Comparison of ENCODE assay signal across 30 cellular contexts in the genomic region with DNA sequence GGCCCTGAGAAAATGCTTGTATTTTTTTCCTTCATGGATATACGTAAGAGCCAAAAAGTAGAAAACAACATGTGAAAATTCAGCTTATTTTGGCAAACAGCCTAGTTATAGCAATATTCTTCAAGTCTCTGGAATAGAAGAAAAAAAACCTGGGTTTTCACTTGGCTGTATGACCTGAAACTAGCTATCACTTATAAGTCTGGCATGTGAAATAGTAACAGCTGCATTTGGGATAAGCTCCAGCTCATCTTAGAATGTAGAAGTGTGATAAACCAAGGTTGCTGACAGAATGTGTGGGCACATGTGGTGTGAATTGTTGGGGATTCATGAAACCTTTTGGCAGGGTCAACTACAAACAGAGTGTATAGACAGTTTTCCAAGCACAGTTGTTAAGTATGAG.
DNase-seq lines count a peak whose midpoint lies in the region; ATAC-seq, FAIRE-seq and TF ChIP-seq lines count a peak whose summit lies in the region.
"Had no signal": no experiment of that assay in that cellular context is flagged by ENCODE, and none has a peak within 500 bp of the region (broad histone marks: within the 10 kb centered on the region; RNA-seq: fewer than 3 reads in every experiment).

No MANE protein-coding gene starts in this region.

- peak overlapping the region; percentile 12 for H3K23ac ChIP-seq in H1 (ENCODE audit: insufficient read length)

- H3K36me3 ChIP-seq in left ventricle myocardium inferior (no peaks in the 10 kb centered on the region), H1 (ENCODE audit: control insufficient read depth in 2 of 4, insufficient read depth in 4 of 4, low read length in 3 of 4) (no peaks in the 10 kb centered on the region), tibial nerve (no peaks in the 10 kb centered on the region)
- H3K36me3 ChIP-seq: thyroid gland had no signal

- no peaks in the 10 kb centered on the region for H3K79me1 ChIP-seq in H1 (ENCODE audit: low read depth, low read length)

- H3K27ac ChIP-seq in left ventricle myocardium inferior (replicated peaks) (no peak overlapping the region), H1 (ENCODE audit: low read depth, low read length) (no peak overlapping the region), tibial nerve (peak overlapping the region in 3 of 4 donors; percentile 1 to 73 (median 30))
- H3K27ac ChIP-seq: psoas muscle, thyroid gland had no signal

- H2BK12ac ChIP-seq in H1 (ENCODE audit: low read depth, low read length), result no peak overlapping the region

- no peaks in the 10 kb centered on the region; the same call in 1 of the 2 replicates for H3K23me2 ChIP-seq in H1 (ENCODE audit: low read depth, low read length)

- H3K4me2 ChIP-seq in H1 (ENCODE audit: insufficient read depth in 1 of 2, low read depth in 2 of 2, low read length in 2 of 2), result no peak overlapping the region
- H3K4me2 ChIP-seq: SK-N-SH had no signal

- H3K18ac ChIP-seq in H1 (ENCODE audit: extremely low read depth, low read length), result no peak overlapping the region

- no peaks in the 10 kb centered on the region for H3K9me3 ChIP-seq in left ventricle myocardium inferior (replicated peaks)
- H3K9me3 ChIP-seq in H1 (ENCODE audit: insufficient read depth in 2 of 2, low read depth in 1 of 2, low read length in 1 of 2), result no peaks in the 10 kb centered on the region
- H3K9me3 ChIP-seq in tibial nerve, result no peaks in the 10 kb centered on the region
- H3K9me3 ChIP-seq: psoas muscle, SK-N-SH, thyroid gland had no signal

- H2BK120ac ChIP-seq in H1 (replicated peaks; ENCODE audit: low read depth, low read length), result no peak overlapping the region

- no peak overlapping the region for H3K4ac ChIP-seq in H1 (replicated peaks; ENCODE audit: insufficient read length, low read depth, low read length)

- no peak overlapping the region for H3K14ac ChIP-seq in H1 (ENCODE audit: insufficient read length)

- H3K27me3 ChIP-seq in left ventricle myocardium inferior (ENCODE audit: low read depth), result peaks cover 6% of the 10 kb centered on the region
- peaks cover 0 to 1% (median 0%) of the 10 kb centered on the region in 4 experiments; a peak in 1 of 7 replicates for H3K27me3 ChIP-seq in H1 (replicated peaks in 1 of 4; ENCODE audit: control insufficient read depth in 3 of 4, extremely low read depth in 1 of 4, insufficient read depth in 3 of 4, low read length in 3 of 4)
- no peaks in the 10 kb centered on the region for H3K27me3 ChIP-seq in tibial nerve
- H3K27me3 ChIP-seq: thyroid gland had no signal

- no peak for FAIRE-seq in H1 (lab: Jason Lieb, UNC)
- FAIRE-seq: endometrium, frontal cortex had no signal

- CTCF ChIA-PET in H1 (lab: Charles Lee; ENCODE audit: partially characterized antibody), result interaction anchor here (0.7 to 1.0 kb wide), 2 partner anchors 30 to 51 kb away, joined by 3 to 7 read pairs; no protein-coding TSS in a partner anchor

- H2AK5ac ChIP-seq in H1 (ENCODE audit: low read depth, low read length), result no peak overlapping the region

- no peak overlapping the region for H2BK15ac ChIP-seq in H1 (ENCODE audit: low read length)

- intact Hi-C loops in Right ventricle myocardium superior (cut with DNase I) (no loop called here), left ventricle myocardium inferior (cut with micrococcal nuclease) (no loop called here)

- H3K9ac ChIP-seq in H1 (replicated peaks in 1 of 4; ENCODE audit: extremely low read depth in 1 of 4, low read depth in 3 of 4, low read length in 3 of 4), result no peak overlapping the region
- H3K9ac ChIP-seq: SK-N-SH had no signal

- DNase-seq in Right ventricle myocardium superior (no peak), left ventricle myocardium inferior (no peak), H1 (ENCODE audit: low read depth in 1 of 2, low spot score in 2 of 2) (no peak), foreskin melanocyte (peak; percentile 11), tibial nerve (ENCODE audit: low spot score in 2 of 2) (no peak), DMS79 (lab: John Stamatoyannopoulos, UW) (no peak), SKM-1 (lab: John Stamatoyannopoulos, UW; ENCODE audit: unreplicated experiment) (no peak), MV-4-11 (lab: John Stamatoyannopoulos, UW) (no peak)
- DNase-seq: activated CD4-positive, alpha-beta memory T cell treated with anti-CD3 and anti-CD28 coated beads for 36 hours; activated CD4-positive, CD25-positive, alpha-beta regulatory T cell treated with anti-CD3 and anti-CD28 coated beads, Interleukin-2, amount 50 U/mL, for 72 hours; activated CD8-positive, alpha-beta memory T cell treated with anti-CD3 and anti-CD28 coated beads, Interleukin-2, amount 50 U/mL, for 48 hours; activated naive CD4-positive, alpha-beta T cell treated with anti-CD3 and anti-CD28 coated beads, Interleukin-2, amount 50 U/mL, for 16 hours; CD8-positive, alpha-beta T cell; central memory CD4-positive, alpha-beta T cell; left cardiac atrium; mesenchymal stem cell; naive B cell; NCI-H1105 treated with DMSO at 0.1 percent for 48 hours; NCI-H1930; NCI-H345; NCI-H748 treated with DMSO at 0.1 percent for 48 hours; psoas muscle; SK-N-SH; stimulated activated CD8-positive, alpha-beta memory T cell treated with anti-CD3 and anti-CD28 coated beads, Interleukin-4, amount 100 ng/mL, for 48 hours; stimulated activated naive CD8-positive, alpha-beta T cell treated with anti-CD3 and anti-CD28 coated beads, Interleukin-15, amount 100 ng/mL, for 72 hours; T-helper 17 cell; thyroid gland had no signal

- H4K5ac ChIP-seq in H1 (ENCODE audit: insufficient read length, low read depth, low read length), result no peak overlapping the region

- no peak overlapping the region for H2BK5ac ChIP-seq in H1 (ENCODE audit: low read depth, low read length)

- H3K4me1 ChIP-seq in left ventricle myocardium inferior, result no peaks in the 10 kb centered on the region
- H3K4me1 ChIP-seq in H1 (replicated peaks in 1 of 4; ENCODE audit: control insufficient read depth in 3 of 4, insufficient read depth in 4 of 4, low read length in 3 of 4), result no peaks in the 10 kb centered on the region
- peaks cover 0 to 23% (median 0%) of the 10 kb centered on the region in 4 donors for H3K4me1 ChIP-seq in tibial nerve
- H3K4me1 ChIP-seq: psoas muscle, thyroid gland had no signal

- peak; percentile 27 for ATAC-seq in Right ventricle myocardium superior (ENCODE audit: poor library complexity)
- ATAC-seq: CD8-positive, alpha-beta T cell; psoas muscle; stimulated activated naive CD8-positive, alpha-beta T cell treated with anti-CD3 and anti-CD28 coated beads, Interleukin-15, amount 100 ng/mL, for 72 hours; T-helper 17 cell had no signal

- no peak overlapping the region for H4K8ac ChIP-seq in H1 (ENCODE audit: extremely low read depth, insufficient read depth, low read length)

- TF ChIP-seq POLR2A in H1 (IDR thresholded peaks at IDR 0.05; ENCODE audit: control extremely low read depth in 1 of 2, low read depth in 2 of 2, low read length in 2 of 2), result no peak
- TF ChIP-seq POLR2A in tibial nerve (IDR thresholded peaks at IDR 0.05), result no peak

- H4K20me1 ChIP-seq in H1 (replicated peaks in 1 of 2; ENCODE audit: control insufficient read depth in 1 of 2, insufficient read depth in 2 of 2, low read length in 2 of 2), result no peaks in the 10 kb centered on the region

- TF ChIP-seq CTCF in left ventricle myocardium inferior (IDR thresholded peaks at IDR 0.05; ENCODE audit: borderline replicate concordance) (no peak), H1 (IDR thresholded peaks at IDR 0.05; ENCODE audit: control extremely low read depth in 1 of 3, insufficient read depth in 1 of 3, low read depth in 1 of 3, low read length in 3 of 3) (no peak), tibial nerve (IDR thresholded peaks at IDR 0.05) (no peak)

- TF ChIP-seq RAD21 in H1 (IDR thresholded peaks at IDR 0.05 in 1 of 2, conservative IDR thresholded peaks at IDR 0.05 in 1 of 2; ENCODE audit: low read depth in 2 of 2, low read length in 2 of 2), result no peak

- H3K56ac ChIP-seq in H1 (replicated peaks; ENCODE audit: insufficient read length, low read depth, low read length), result no peak overlapping the region

- POLR2A ChIA-PET in H1 (lab: Charles Lee; ENCODE audit: partially characterized antibody), result no interaction called here

- H3K79me2 ChIP-seq in H1 (ENCODE audit: control insufficient read depth in 1 of 2, insufficient read depth in 2 of 2, low read length in 2 of 2), result no peaks in the 10 kb centered on the region

- H2AFZ ChIP-seq in H1 (ENCODE audit: low read length), result no peak overlapping the region

- TF ChIP-seq EP300 in H1 (IDR thresholded peaks at IDR 0.05; ENCODE audit: borderline replicate concordance in 1 of 2, low read depth in 2 of 2, low read length in 2 of 2), result no peak
- peak in 1 of 2 donors; percentile 10 for TF ChIP-seq EP300 in tibial nerve (IDR thresholded peaks at IDR 0.05)

- no peak overlapping the region for H3K4me3 ChIP-seq in left ventricle myocardium inferior
- no peak overlapping the region for H3K4me3 ChIP-seq in H1 (ENCODE audit: extremely low read depth in 1 of 4, insufficient read depth in 2 of 4, low read depth in 3 of 4, low read length in 4 of 4)
- no peak overlapping the region for H3K4me3 ChIP-seq in tibial nerve
- H3K4me3 ChIP-seq: psoas muscle, skin epidermis, thyroid gland had no signal

- 91% methylated on average over 1 of the region's 1 CpG; no CpG with 5 or more reads in 1 of the 2 experiments for WGBS in H1 (ENCODE audit: extremely low coverage in 1 of 2, insufficient coverage in 1 of 2, insufficient read length in 1 of 2, insufficient replicate concordance in 2 of 2, low coverage in 1 of 2, low lambda C conversion rate in 2 of 2, missing lambda C conversion rate in 1 of 2), 2 experiments
- 21 to 23% methylated on average over 1 of the region's 1 CpG for WGBS in tibial nerve, 2 donors

- H4K91ac ChIP-seq in H1 (replicated peaks; ENCODE audit: insufficient read length, low read length), result no peak overlapping the region

- H2BK20ac ChIP-seq in H1 (ENCODE audit: low read length), result no peak overlapping the region

TF ChIP-seq in H1, 55 proteins besides CTCF, POLR2A, EP300 and RAD21 (continues in another document):
- TF ChIP-seq EGR1 (IDR thresholded peaks at IDR 0.05; ENCODE audit: borderline replicate concordance, low read depth, low read length) (no peak), CEBPB (IDR thresholded peaks at IDR 0.05; ENCODE audit: low read depth, low read length) (no peak)
- TF ChIP-seq, protein P1, sequence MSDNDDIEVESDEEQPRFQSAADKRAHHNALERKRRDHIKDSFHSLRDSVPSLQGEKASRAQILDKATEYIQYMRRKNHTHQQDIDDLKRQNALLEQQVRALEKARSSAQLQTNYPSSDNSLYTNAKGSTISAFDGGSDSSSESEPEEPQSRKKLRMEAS (IDR thresholded peaks at IDR 0.05), result no peak
- TF ChIP-seq, protein P2, sequence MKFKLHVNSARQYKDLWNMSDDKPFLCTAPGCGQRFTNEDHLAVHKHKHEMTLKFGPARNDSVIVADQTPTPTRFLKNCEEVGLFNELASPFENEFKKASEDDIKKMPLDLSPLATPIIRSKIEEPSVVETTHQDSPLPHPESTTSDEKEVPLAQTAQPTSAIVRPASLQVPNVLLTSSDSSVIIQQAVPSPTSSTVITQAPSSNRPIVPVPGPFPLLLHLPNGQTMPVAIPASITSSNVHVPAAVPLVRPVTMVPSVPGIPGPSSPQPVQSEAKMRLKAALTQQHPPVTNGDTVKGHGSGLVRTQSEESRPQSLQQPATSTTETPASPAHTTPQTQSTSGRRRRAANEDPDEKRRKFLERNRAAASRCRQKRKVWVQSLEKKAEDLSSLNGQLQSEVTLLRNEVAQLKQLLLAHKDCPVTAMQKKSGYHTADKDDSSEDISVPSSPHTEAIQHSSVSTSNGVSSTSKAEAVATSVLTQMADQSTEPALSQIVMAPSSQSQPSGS (IDR thresholded peaks at IDR 0.05; ENCODE audit: low read length), result no peak

Comparison
In these comparisons a context has a peak if more than half of its experiments do, and no peak if none do; other contexts are left out.
1. H3K27ac ChIP-seq: peak in tibial nerve (3 of 4); none in left ventricle myocardium inferior (single experiment) and H1 (single experiment).